Comparison of ENCODE assay signal across 11 cellular contexts in the genomic region with DNA sequence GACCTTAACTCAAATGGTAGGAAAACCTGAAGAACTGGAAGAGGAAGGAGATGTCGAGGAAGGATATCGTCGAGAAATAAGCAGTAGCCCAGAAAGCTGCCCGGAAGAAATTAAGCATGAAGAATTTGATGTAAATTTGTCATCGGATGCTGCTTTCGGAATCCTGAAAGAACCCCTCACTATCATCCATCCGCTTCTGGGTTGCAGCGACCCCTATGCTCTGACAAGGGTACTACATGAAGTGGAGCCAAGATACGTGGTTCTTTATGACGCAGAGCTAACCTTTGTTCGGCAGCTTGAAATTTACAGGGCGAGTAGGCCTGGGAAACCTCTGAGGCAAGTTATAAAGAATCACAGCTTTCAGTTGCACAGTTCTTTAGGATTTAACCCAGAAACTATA. TPM values are rescaled to one million over a fixed set of nuclear protein-coding genes. Genes with fewer than 3 reads are reported as not detected.
A peak's percentile ranks its signal among the peaks of the same experiment; 100 is the strongest.
DNase-seq lines count a peak whose midpoint lies in the region; ATAC-seq and TF ChIP-seq lines count a peak whose summit lies in the region.
"Had no signal": no experiment of that assay in that cellular context is flagged by ENCODE, and none has a peak within 500 bp of the region (broad histone marks: within the 10 kb centered on the region; RNA-seq: fewer than 3 reads in every experiment).

No MANE protein-coding gene starts in this region.

- CTCF ChIA-PET in HEK293T (lab: Yijun Ruan, JAX): interaction anchor here (1.0 to 1.8 kb wide), 2 partner anchors 12 to 14 kb away, joined by 7 to 9 read pairs; no protein-coding TSS in a partner anchor

- H3K4ac ChIP-seq in neuronal stem cell (ENCODE audit: low read length): no peak overlapping the region

- POLR2A ChIA-PET in HEK293T (lab: Yijun Ruan, JAX): no interaction called here

- no peak overlapping the region for H2AFZ ChIP-seq in neuronal stem cell (ENCODE audit: low read length)

- H3K14ac ChIP-seq in neuronal stem cell (ENCODE audit: low read length): no peak overlapping the region

- no peak overlapping the region for H2AK5ac ChIP-seq in neuronal stem cell (ENCODE audit: low read depth, low read length)

- no peak overlapping the region for H4K8ac ChIP-seq in neuronal stem cell (ENCODE audit: low read depth, low read length)

- H3K36me3 ChIP-seq in neuronal stem cell (replicated peaks in 1 of 2; ENCODE audit: control insufficient read depth in 2 of 2, insufficient read depth in 2 of 2, low read length in 2 of 2): peaks cover 5 to 84% of the 10 kb centered on the region in 2 donors

- no peaks in the 10 kb centered on the region for H3K27me3 ChIP-seq in neuronal stem cell (ENCODE audit: control insufficient read depth in 3 of 3, insufficient read depth in 3 of 3, low read depth in 1 of 3, low read length in 3 of 3)

- H3K4me3 ChIP-seq in choroid plexus epithelial cell (ENCODE audit: low read depth, low read length): no peak overlapping the region
- no peak overlapping the region for H3K4me3 ChIP-seq in neuronal stem cell (ENCODE audit: low read length in 2 of 2)

- no peaks in the 10 kb centered on the region for H3K9me3 ChIP-seq in neuronal stem cell (replicated peaks in 1 of 2; ENCODE audit: control insufficient read depth in 2 of 2, insufficient read depth in 1 of 2, low read depth in 1 of 2, low read length in 2 of 2)

- no CpG with 5 or more reads among the region's 12 CpGs for WGBS in neuronal stem cell (ENCODE audit: extremely low coverage in 2 of 2, insufficient read length in 2 of 2, insufficient replicate concordance in 1 of 2), 2 donors

- no peaks in the 10 kb centered on the region for H3K79me1 ChIP-seq in neuronal stem cell (ENCODE audit: low read depth, low read length)

- no peaks in the 10 kb centered on the region for H3K4me1 ChIP-seq in neuronal stem cell (ENCODE audit: control insufficient read depth in 2 of 2, insufficient read depth in 1 of 2, low read depth in 1 of 2, low read length in 2 of 2)

- H3K18ac ChIP-seq in neuronal stem cell (ENCODE audit: low read length): no peak overlapping the region

- H2BK15ac ChIP-seq in neuronal stem cell (ENCODE audit: low read length): no peak overlapping the region

- no peak overlapping the region for H2BK120ac ChIP-seq in neuronal stem cell (ENCODE audit: low read depth, low read length)

- H2BK12ac ChIP-seq in neuronal stem cell (ENCODE audit: low read length): no peak overlapping the region

- no peak overlapping the region for H3K4me2 ChIP-seq in neuronal stem cell (ENCODE audit: insufficient read depth, low read length, poor library complexity, severe bottlenecking)

- H3K23ac ChIP-seq in neuronal stem cell (ENCODE audit: low read depth, low read length, poor library complexity): no peak overlapping the region

- peak; percentile 64 for TF ChIP-seq CTCF in choroid plexus epithelial cell (conservative IDR thresholded peaks at IDR 0.05; ENCODE audit: low read depth, low read length)

- DNase-seq in activated CD4-positive, alpha-beta T cell treated with anti-CD3 and anti-CD28 coated beads for 48 hours: peak; percentile 51
- no peak for DNase-seq in activated CD4-positive, alpha-beta T cell treated with anti-CD3 and anti-CD28 coated beads for 4 hours
- DNase-seq in HEK293T (ENCODE audit: extremely low spot score): peak; percentile 58
- no peak for DNase-seq in choroid plexus epithelial cell (ENCODE audit: low read depth)
- peak; percentile 27 for DNase-seq in neuronal stem cell (ENCODE audit: low spot score)
- no peak for DNase-seq in NCI-H226
- DNase-seq in hypothalamus (lab: John Stamatoyannopoulos, UW): no peak
- DNase-seq: activated B cell treated with CpG ODN at 0.5 μM for 24 hours, islet precursor cell, NCI-H345 had no signal

- no peak overlapping the region for H2BK5ac ChIP-seq in neuronal stem cell (ENCODE audit: low read length)

- no peak overlapping the region for H3K9ac ChIP-seq in neuronal stem cell (ENCODE audit: low read depth, low read length, poor library complexity)

- H4K91ac ChIP-seq in neuronal stem cell (ENCODE audit: low read depth, low read length, poor library complexity): no peak overlapping the region

- H3K27ac ChIP-seq in neuronal stem cell (replicated peaks; ENCODE audit: low read length): no peak overlapping the region

- no peak for ATAC-seq in HG02884 (IDR thresholded peaks at IDR 0.05; ENCODE audit: unreplicated experiment)

TF ChIP-seq in HEK293T, 16 proteins besides CTCF, POLR2A, EP300 and RAD21:
- TF ChIP-seq NFRKB (IDR thresholded peaks at IDR 0.05): no peak
- no peak for TF ChIP-seq BHLHE40 (IDR thresholded peaks at IDR 0.05; ENCODE audit: borderline replicate concordance)
- no peak for TF ChIP-seq TARDBP (IDR thresholded peaks at IDR 0.05)
- TF ChIP-seq CTBP1 (IDR thresholded peaks at IDR 0.05; ENCODE audit: borderline replicate concordance): no peak

RNA-seq across cellular contexts. Expression of gene ERCC4, which starts 15.5 kb away (rescaled TPM):
- 5.2 TPM for polyA plus RNA-seq in neuronal stem cell (2013, experiment 1 of 2)
- polyA plus RNA-seq in neuronal stem cell (2013, experiment 2 of 2): 5.3 TPM

Comparison
In these comparisons a context has a peak if more than half of its experiments do, and no peak if none do; other contexts are left out.
1. DNase-seq: peak in activated CD4-positive, alpha-beta T cell treated with anti-CD3 and anti-CD28 coated beads for 48 hours (single experiment), HEK293T (single experiment) and neuronal stem cell (single experiment); none in activated CD4-positive, alpha-beta T cell treated with anti-CD3 and anti-CD28 coated beads for 4 hours (0 of 2), choroid plexus epithelial cell (single experiment), NCI-H226 (single experiment) and hypothalamus (0 of 51).